11 cellular contexts compared by ENCODE assay signal in the genomic region with DNA sequence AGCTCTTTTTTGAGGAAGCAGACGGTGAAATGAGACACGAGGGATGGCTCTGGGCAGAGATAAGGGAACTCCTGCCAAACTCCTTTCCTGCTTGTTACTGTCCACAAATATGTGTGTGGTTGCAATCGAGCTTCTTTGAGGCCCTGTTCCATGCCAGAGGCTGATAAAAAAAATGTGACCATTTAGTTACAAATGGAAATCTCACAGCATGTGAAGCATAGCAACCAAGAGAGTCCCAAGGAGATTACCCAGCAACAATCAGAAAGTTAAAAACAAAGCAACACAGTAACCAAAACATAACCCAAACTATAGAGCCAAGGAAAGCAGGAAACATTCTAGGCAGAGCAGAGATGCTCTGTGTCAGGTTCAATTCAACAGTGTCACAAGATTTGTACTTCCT. TPM values are rescaled to one million over a fixed set of nuclear protein-coding genes. Genes with fewer than 3 reads are reported as not detected.
A peak's percentile ranks its signal among the peaks of the same experiment; 100 is the strongest.
DNase-seq lines count a peak whose midpoint lies in the region; ATAC-seq, FAIRE-seq and TF ChIP-seq lines count a peak whose summit lies in the region.
"Had no signal": no experiment of that assay in that cellular context is flagged by ENCODE, and none has a peak within 500 bp of the region (broad histone marks: within the 10 kb centered on the region; RNA-seq: fewer than 3 reads in every experiment).

No MANE protein-coding gene starts in this region.

- H3K79me2 ChIP-seq in HepG2 (ENCODE audit: insufficient read depth, low read length): no peaks in the 10 kb centered on the region

- in situ Hi-C loops in HepG2 (cut with HindIII; ENCODE audit: extremely low pct_ligation_motif_present, low pct_unique_long_range_greater_than_20kb): no loop called here

- no peak overlapping the region for H3K27ac ChIP-seq in upper lobe of right lung
- H3K27ac ChIP-seq in HepG2 (ENCODE audit: extremely low read length, insufficient read depth, low read length): no peak overlapping the region

- no peaks in the 10 kb centered on the region for H3K36me3 Mint-ChIP-seq in nephron (ENCODE audit: low read depth)
- H3K36me3 Mint-ChIP-seq: activated naive CD8-positive, alpha-beta T cell had no signal

- no peak for TF ChIP-seq RAD21 in HepG2 (CRISPR knock-in tag; IDR thresholded peaks at IDR 0.05)

- no peaks in the 10 kb centered on the region for H3K9me3 ChIP-seq in upper lobe of right lung
- H3K9me3 ChIP-seq in HepG2 (ENCODE audit: low read length): no peaks in the 10 kb centered on the region

- intact Hi-C loops in upper lobe of right lung (cut with DNase I): no loop called here
- intact Hi-C loops in HepG2 (cut with micrococcal nuclease; ENCODE audit: unreplicated experiment): no loop called here

- H3K27ac Mint-ChIP-seq in nephron: peak overlapping the region in 2 of 3 experiments; percentile 22 to 36
- H3K27ac Mint-ChIP-seq: activated naive CD8-positive, alpha-beta T cell had no signal

- no peak for TF ChIP-seq EP300 in HepG2 (IDR thresholded peaks at IDR 0.05; ENCODE audit: low read depth in 2 of 2, low read length in 2 of 2)
- no peak for TF ChIP-seq EP300 in HepG2 (CRISPR knock-in tag; IDR thresholded peaks at IDR 0.05; ENCODE audit: borderline replicate concordance)

- DNase-seq in EH (ENCODE audit: low read depth): peak; percentile 81
- DNase-seq in OCI-M2 (lab: John Stamatoyannopoulos, UW; ENCODE audit: unreplicated experiment): peak; percentile 88
- DNase-seq in fibroblast of gingiva (ENCODE audit: low read depth): peak; percentile 99
- no peak for DNase-seq in upper lobe of right lung
- no peak for DNase-seq in activated CD4-positive, alpha-beta T cell treated with anti-CD3 and anti-CD28 coated beads, Interleukin-2, amount 50 U/mL, for 4 hours
- no peak for DNase-seq in HepG2 (ENCODE audit: low spot score)
- DNase-seq: hippocampal formation, T-helper 2 cell had no signal

- no peak for ATAC-seq in upper lobe of right lung
- no peak for ATAC-seq in GM19455 (IDR thresholded peaks at IDR 0.05; ENCODE audit: unreplicated experiment)
- no peak for ATAC-seq in HepG2

- no TSS peak for BruUV-seq in HepG2 (replicated peaks; lab: Mats Ljungman, UMichigan)

- H3K4me1 ChIP-seq in upper lobe of right lung (no peaks in the 10 kb centered on the region), HepG2 (ENCODE audit: insufficient read depth, low read length) (no peaks in the 10 kb centered on the region)

- WGBS in HepG2 (ENCODE audit: low lambda C conversion rate): 11% methylated on average over 3 of the region's 3 CpGs

- no peak for FAIRE-seq in HepG2 (lab: Jason Lieb, UNC)

- no peak overlapping the region for H3K4me3 Mint-ChIP-seq in nephron
- H3K4me3 Mint-ChIP-seq: activated naive CD8-positive, alpha-beta T cell had no signal

- no peak overlapping the region for H2AFZ ChIP-seq in HepG2 (ENCODE audit: low read length)

- H3K4me2 ChIP-seq in HepG2 (ENCODE audit: low read depth, low read length): no peak overlapping the region

- H3K9ac ChIP-seq in HepG2 (ENCODE audit: insufficient read depth, low read depth, low read length): no peak overlapping the region

- H3K4me3 ChIP-seq in upper lobe of right lung: no peak overlapping the region
- no peak overlapping the region for H3K4me3 ChIP-seq in HepG2 (replicated peaks in 1 of 3; ENCODE audit: insufficient read depth in 1 of 3, low read depth in 2 of 3, low read length in 3 of 3)

- CTCF ChIA-PET in HepG2 (lab: Yijun Ruan, JAX; ENCODE audit: low intra/inter-chr PET ratio, low total read pairs): no interaction called here

- no peaks in the 10 kb centered on the region for H3K9me3 Mint-ChIP-seq in nephron

- no peaks in the 10 kb centered on the region for H4K20me1 ChIP-seq in HepG2 (ENCODE audit: insufficient read depth, low read length)

- no peak for TF ChIP-seq CTCF in nephron (IDR thresholded peaks at IDR 0.05; ENCODE audit: unreplicated experiment in 3 of 3)
- no peak for TF ChIP-seq CTCF in upper lobe of right lung (IDR thresholded peaks at IDR 0.05)
- TF ChIP-seq CTCF in HepG2 (CRISPR knock-in tag; IDR thresholded peaks at IDR 0.05): no peak

- H3K27me3 ChIP-seq in upper lobe of right lung: no peaks in the 10 kb centered on the region
- no peaks in the 10 kb centered on the region for H3K27me3 ChIP-seq in HepG2 (ENCODE audit: control insufficient read depth in 1 of 2, insufficient read depth in 2 of 2, low read length in 2 of 2)

- no peaks in the 10 kb centered on the region for H3K27me3 Mint-ChIP-seq in nephron (ENCODE audit: low read depth)

- H3K4me1 Mint-ChIP-seq in nephron: peaks cover 13% of the 10 kb centered on the region

- POLR2A ChIA-PET in HepG2 (lab: Yijun Ruan, JAX): no interaction called here

- H3K36me3 ChIP-seq in upper lobe of right lung (no peaks in the 10 kb centered on the region), HepG2 (replicated peaks in 1 of 2; ENCODE audit: control insufficient read depth in 1 of 2, insufficient read depth in 2 of 2, low read length in 2 of 2) (no peaks in the 10 kb centered on the region)

- no peak for TF ChIP-seq POLR2A in HepG2 (IDR thresholded peaks at IDR 0.05; ENCODE audit: insufficient read depth in 1 of 2, low read depth in 2 of 2, low read length in 2 of 2)

TF ChIP-seq in HepG2, 621 proteins besides CTCF, POLR2A, EP300 and RAD21 (continues in another document):
- no peak for TF ChIP-seq ZNF282 (IDR thresholded peaks at IDR 0.05; ENCODE audit: partially characterized antibody)
- TF ChIP-seq, protein P1, sequence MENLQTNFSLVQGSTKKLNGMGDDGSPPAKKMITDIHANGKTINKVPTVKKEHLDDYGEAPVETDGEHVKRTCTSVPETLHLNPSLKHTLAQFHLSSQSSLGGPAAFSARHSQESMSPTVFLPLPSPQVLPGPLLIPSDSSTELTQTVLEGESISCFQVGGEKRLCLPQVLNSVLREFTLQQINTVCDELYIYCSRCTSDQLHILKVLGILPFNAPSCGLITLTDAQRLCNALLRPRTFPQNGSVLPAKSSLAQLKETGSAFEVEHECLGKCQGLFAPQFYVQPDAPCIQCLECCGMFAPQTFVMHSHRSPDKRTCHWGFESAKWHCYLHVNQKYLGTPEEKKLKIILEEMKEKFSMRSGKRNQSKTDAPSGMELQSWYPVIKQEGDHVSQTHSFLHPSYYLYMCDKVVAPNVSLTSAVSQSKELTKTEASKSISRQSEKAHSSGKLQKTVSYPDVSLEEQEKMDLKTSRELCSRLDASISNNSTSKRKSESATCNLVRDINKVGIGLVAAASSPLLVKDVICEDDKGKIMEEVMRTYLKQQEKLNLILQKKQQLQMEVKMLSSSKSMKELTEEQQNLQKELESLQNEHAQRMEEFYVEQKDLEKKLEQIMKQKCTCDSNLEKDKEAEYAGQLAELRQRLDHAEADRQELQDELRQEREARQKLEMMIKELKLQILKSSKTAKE (CRISPR knock-in tag; IDR thresholded peaks at IDR 0.05; ENCODE audit: borderline replicate concordance): no peak
- TF ChIP-seq TGIF2 (CRISPR knock-in tag; IDR thresholded peaks at IDR 0.05): no peak
- TF ChIP-seq PHF20 (CRISPR knock-in tag; IDR thresholded peaks at IDR 0.05): no peak
- TF ChIP-seq ZNF143 (CRISPR knock-in tag; IDR thresholded peaks at IDR 0.05): no peak
- no peak for TF ChIP-seq ELF3 (CRISPR knock-in tag; IDR thresholded peaks at IDR 0.05)
- TF ChIP-seq HHEX (CRISPR knock-in tag; IDR thresholded peaks at IDR 0.05): no peak
- TF ChIP-seq ZNF773 (CRISPR knock-in tag; IDR thresholded peaks at IDR 0.05; ENCODE audit: borderline replicate concordance): no peak

RNA-seq across cellular contexts. Expression of a gene that starts 35.4 kb away (rescaled TPM):
- total RNA-seq in upper lobe of right lung: 69.8 TPM
- total RNA-seq in HepG2 (2016; rRNA removed; fragmentation: Illumina TruSeq; extraction: Trizol): 145 and 212 TPM in 2 replicates
- total RNA-seq in HepG2 (2016; cell fraction: cytosol; rRNA removed; fragmentation: Illumina TruSeq; extraction: Trizol; ENCODE audit: low read depth): 39.0 and 47.5 TPM in 2 replicates
- total RNA-seq in HepG2 (2016; cell fraction: insoluble cytoplasmic fraction; rRNA removed; fragmentation: Illumina TruSeq; extraction: Trizol): 143 and 216 TPM in 2 replicates
- total RNA-seq in HepG2 (2016; cell fraction: membrane; rRNA removed; fragmentation: Illumina TruSeq; extraction: Trizol): 52.6 and 56.2 TPM in 2 replicates
- total RNA-seq in HepG2 (2016; cell fraction: nucleus; rRNA removed; fragmentation: Illumina TruSeq; extraction: Trizol): 70.2 and 76.8 TPM in 2 replicates
- 61.8 and 67.9 TPM in 2 replicates for polyA plus RNA-seq in HepG2 (2011; rRNA removed)
- 24.8 and 33.6 TPM in 2 replicates for polyA plus RNA-seq in HepG2 (2011; cell fraction: cytosol; rRNA removed)
- polyA plus RNA-seq in HepG2 (2011; cell fraction: nucleus; rRNA removed): 78.1 and 86.2 TPM in 2 replicates
- polyA plus RNA-seq in HepG2 (2012): 48.9 and 78.2 TPM in 2 replicates
- polyA plus RNA-seq in HepG2 (2016; cell fraction: cytosol; fragmentation: Illumina TruSeq; extraction: Trizol; ENCODE audit: low read depth): 58.5 and 83.4 TPM in 2 replicates
- 297 and 339 TPM in 2 replicates for polyA plus RNA-seq in HepG2 (2016; cell fraction: insoluble cytoplasmic fraction; fragmentation: Illumina TruSeq; extraction: Trizol; ENCODE audit: low read depth)
- 73.2 and 77.0 TPM in 2 replicates for polyA plus RNA-seq in HepG2 (2016; cell fraction: membrane; fragmentation: Illumina TruSeq; extraction: Trizol; ENCODE audit: low read depth)
- 156 and 167 TPM in 2 replicates for polyA plus RNA-seq in HepG2 (2016; cell fraction: nucleus; fragmentation: Illumina TruSeq; extraction: Trizol; ENCODE audit: insufficient read depth, low read depth)
- polyA minus RNA-seq in HepG2 (2011; rRNA and poly(A)+ RNA removed; ENCODE audit: low replicate concordance): 2.4 and 12.5 TPM in 2 replicates
- polyA minus RNA-seq in HepG2 (2011; cell fraction: cytosol; rRNA and poly(A)+ RNA removed): 11.9 and 14.2 TPM in 2 replicates
- 22.8 and 28.2 TPM in 2 replicates for polyA minus RNA-seq in HepG2 (2011; cell fraction: nucleus; rRNA and poly(A)+ RNA removed)

Comparison
In these comparisons a context has a peak if more than half of its experiments do, and no peak if none do; other contexts are left out.
1. DNase-seq: peak in EH (single experiment), OCI-M2 (single experiment) and fibroblast of gingiva (single experiment); none in upper lobe of right lung (single experiment), activated CD4-positive, alpha-beta T cell treated with anti-CD3 and anti-CD28 coated beads, Interleukin-2, amount 50 U/mL, for 4 hours (0 of 2) and HepG2 (single experiment).